Comparison of ENCODE assay signal across 8 cellular contexts in genomic region chr9:136807281-136808074, GRCh38.
DNase-seq lines count a peak whose midpoint lies in the region; ATAC-seq and TF ChIP-seq lines count a peak whose summit lies in the region.

Gene RABL6, plus strand, starts transcription at chr9:136807948. Its CDS starts 249 bp downstream, at chr9:136808197.

- TF ChIP-seq CTCF in AG09309 (IDR thresholded peaks at IDR 0.05; ENCODE audit: control insufficient read depth, insufficient read depth, low read depth, low read length, missing control alignments) = no peak

- H3K4me1 Mint-ChIP-seq in effector memory CD8-positive, alpha-beta T cell (ENCODE audit: low read depth in 2 of 2) = peaks cover 22 to 33% of the 10 kb centered on the region in 2 donors
- peaks cover 18% of the 10 kb centered on the region for H3K4me1 Mint-ChIP-seq in memory B cell

- H3K27ac Mint-ChIP-seq in effector memory CD8-positive, alpha-beta T cell = peak within 1 kb of the TSS; percentile 92 to 93
- peak within 1 kb of the TSS; percentile 94 for H3K27ac Mint-ChIP-seq in memory B cell

- no peaks in the 10 kb centered on the region for H3K27me3 Mint-ChIP-seq in effector memory CD8-positive, alpha-beta T cell
- peaks cover under 1% of the 10 kb centered on the region for H3K27me3 Mint-ChIP-seq in memory B cell

- ATAC-seq in GM18873 (IDR thresholded peaks at IDR 0.05; ENCODE audit: low FRiP score, unreplicated experiment) = peak; percentile 52
- ATAC-seq in HG03103 (IDR thresholded peaks at IDR 0.05; ENCODE audit: low read depth, unreplicated experiment) = peak; percentile 61
- peak; percentile 83 for ATAC-seq in effector memory CD8-positive, alpha-beta T cell (replicated peaks)
- peak; percentile 87 for ATAC-seq in memory B cell (ENCODE audit: low read depth)

- no peaks in the 10 kb centered on the region for H3K9me3 Mint-ChIP-seq in effector memory CD8-positive, alpha-beta T cell
- no peaks in the 10 kb centered on the region for H3K9me3 Mint-ChIP-seq in memory B cell

- H3K36me3 Mint-ChIP-seq in effector memory CD8-positive, alpha-beta T cell (ENCODE audit: insufficient read depth) = peaks cover 17% of the 10 kb centered on the region
- peaks cover 12% of the 10 kb centered on the region for H3K36me3 Mint-ChIP-seq in memory B cell

- peak within 1 kb of the TSS; percentile 89 for H3K4me3 Mint-ChIP-seq in effector memory CD8-positive, alpha-beta T cell
- peak within 1 kb of the TSS; percentile 93 for H3K4me3 Mint-ChIP-seq in memory B cell

- DNase-seq in AG09309 (ENCODE audit: low read depth) = no peak
- peak; percentile 46 for DNase-seq in NCI-H748 treated with DMSO at 0.1 percent for 48 hours (lab: John Stamatoyannopoulos, UW)
- peak; percentile 42 to 71 for DNase-seq in activated CD8-positive, alpha-beta memory T cell treated with anti-CD3 and anti-CD28 coated beads for 1 hour (ENCODE audit: extremely low read depth in 1 of 2, low read depth in 1 of 2)
- DNase-seq in effector memory CD8-positive, alpha-beta T cell = peak; percentile 72 to 82 (median 79)
- DNase-seq in memory B cell (ENCODE audit: low spot score in 2 of 2) = peak; percentile 82 to 86
- DNase-seq in stimulated activated CD8-positive, alpha-beta memory T cell treated with anti-CD3 and anti-CD28 coated beads, Interleukin-12 subunit alpha, Interleukin-12 subunit beta, amount 100 ng/mL, for 24 hours (ENCODE audit: extremely low read depth) = peak; percentile 58

- H3K4me3 ChIP-seq in AG09309 (ENCODE audit: control insufficient read depth, low read depth, low read length) = peak within 1 kb of the TSS; percentile 89
